ENCODE assay signal across 16 cellular contexts in the genomic region with DNA sequence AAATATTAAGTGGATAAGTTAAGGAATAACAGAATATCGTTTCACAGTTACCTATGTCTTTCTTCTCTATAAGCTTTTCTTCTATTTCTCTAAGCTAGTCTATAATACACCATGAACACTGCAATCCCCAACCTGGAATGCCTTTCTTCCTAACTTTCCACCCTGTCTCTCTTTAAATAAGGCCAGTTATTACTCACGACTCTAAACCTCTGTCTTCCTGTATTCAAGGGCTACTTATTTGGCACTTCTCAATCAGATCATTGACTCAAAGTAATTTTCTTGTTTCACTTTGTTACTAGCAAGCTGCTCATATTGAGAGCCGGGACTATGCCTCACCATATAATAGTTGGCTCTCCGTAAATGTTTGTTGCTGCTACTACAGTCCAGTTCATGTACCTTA.
"Had no signal": no experiment of that assay in that cellular context is flagged by ENCODE, and none has a peak within 500 bp of the region (broad histone marks: within the 10 kb centered on the region; RNA-seq: fewer than 3 reads in every experiment).

No MANE protein-coding gene starts in this region.

- ATAC-seq: activated CD8-positive, alpha-beta T cell treated with anti-CD3 and anti-CD28 coated beads for 36 hours; activated T-cell treated with anti-CD3 and anti-CD28 coated beads, Interleukin-2, amount 50 U/mL, for 72 hours; gastrocnemius medialis; mucosa of descending colon; naive thymus-derived CD8-positive, alpha-beta T cell had no signal

- H3K27me3 ChIP-seq: ascending aorta, gastrocnemius medialis, stomach, tibial nerve had no signal

- H3K9me3 ChIP-seq: ascending aorta, gastrocnemius medialis, mucosa of descending colon, stomach, tibial nerve had no signal

- H3K4me3 ChIP-seq: gastrocnemius medialis, mucosa of descending colon, stomach, tibial nerve had no signal

- H3K36me3 ChIP-seq: ascending aorta, gastrocnemius medialis, stomach, tibial nerve had no signal

- DNase-seq: activated CD4-positive, CD25-positive, alpha-beta regulatory T cell treated with anti-CD3 and anti-CD28 coated beads, Interleukin-2, amount 50 U/mL, for 72 hours; activated CD8-positive, alpha-beta memory T cell treated with anti-CD3 and anti-CD28 coated beads, Interleukin-2, amount 50 U/mL, for 4 hours; activated CD8-positive, alpha-beta T cell treated with anti-CD3 and anti-CD28 coated beads for 36 hours; activated naive CD8-positive, alpha-beta T cell treated with anti-CD3 and anti-CD28 coated beads, Interleukin-2, amount 10 ng/mL, durations not matched to agents 7 days and 5 days; activated T-cell treated with anti-CD3 and anti-CD28 coated beads, Interleukin-2, amount 50 U/mL, for 72 hours; effector CD4-positive, alpha-beta T cell; gastrocnemius medialis; kidney; mucosa of descending colon; naive thymus-derived CD8-positive, alpha-beta T cell; stomach had no signal

- FAIRE-seq: bronchial epithelial cell, colon, endothelial cell of umbilical vein, kidney had no signal

- H3K27ac ChIP-seq: gastrocnemius medialis, tibial nerve had no signal
